ENCODE assay signal across 10 cellular contexts in the genomic region with DNA sequence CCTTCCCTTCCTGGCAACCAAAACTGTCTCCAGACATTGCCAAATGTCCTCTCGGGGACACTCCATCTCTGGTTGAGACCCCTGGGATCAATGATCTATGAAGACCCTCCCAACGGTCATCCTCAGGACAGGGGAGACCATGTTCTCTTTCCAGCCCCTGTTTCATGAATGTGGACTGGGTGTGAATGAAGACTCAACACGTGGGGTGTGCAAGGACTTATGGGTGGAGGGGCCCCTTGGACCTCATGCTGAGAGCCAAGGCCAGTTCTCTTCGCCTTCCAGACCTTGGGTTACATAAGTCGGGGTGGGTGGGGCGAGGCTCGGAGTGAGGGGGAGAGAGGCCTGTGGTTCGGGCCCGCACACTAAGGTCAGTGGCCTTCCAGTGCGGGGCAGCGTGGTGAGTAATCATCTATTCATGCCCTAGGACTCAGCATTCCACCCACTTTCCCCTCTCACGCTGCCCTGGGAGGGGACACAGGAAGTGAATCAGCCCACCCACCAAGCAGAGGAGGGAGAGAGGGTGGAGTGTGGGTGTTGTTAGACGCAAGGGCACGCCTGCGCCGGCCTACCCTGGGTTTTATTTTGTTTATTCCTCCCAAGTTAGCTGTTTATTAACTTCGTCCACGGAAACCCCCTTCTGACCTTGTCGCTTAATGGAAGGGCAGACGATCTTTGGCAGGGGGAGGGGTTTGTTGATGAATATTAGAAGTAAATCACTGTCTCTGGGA. TPM values are rescaled to one million over a fixed set of nuclear protein-coding genes. Genes with fewer than 3 reads are reported as not detected.
DNase-seq lines count a peak whose midpoint lies in the region; ATAC-seq, FAIRE-seq and TF ChIP-seq lines count a peak whose summit lies in the region.
"Had no signal": no experiment of that assay in that cellular context is flagged by ENCODE, and none has a peak within 500 bp of the region (broad histone marks: within the 10 kb centered on the region; RNA-seq: fewer than 3 reads in every experiment).

No MANE protein-coding gene starts in this region.

- no peaks in the 10 kb centered on the region for H3K9me3 ChIP-seq in Peyer's patch
- no peaks in the 10 kb centered on the region for H3K9me3 ChIP-seq in pancreas

- in situ Hi-C loops in G401 (cut with HindIII; ENCODE audit: low sequenced_read_pairs), result no loop called here

- TF ChIP-seq CTCF in Peyer's patch (IDR thresholded peaks at IDR 0.05), result no peak
- no peak for TF ChIP-seq CTCF in pancreas (IDR thresholded peaks at IDR 0.05)
- no peak for TF ChIP-seq CTCF in D721Med (IDR thresholded peaks at IDR 0.05; ENCODE audit: insufficient read depth, missing control alignments)

- H3K4me3 ChIP-seq in Peyer's patch (no peak overlapping the region), pancreas (no peak overlapping the region)

- FAIRE-seq in pancreas (lab: Jason Lieb, UNC) (no peak), D721Med (lab: Jason Lieb, UNC) (no peak)

- DNase-seq in GM04503 (ENCODE audit: low read depth), result peak; percentile 95
- peak; percentile 18 to 76 (median 74) for DNase-seq in Peyer's patch
- DNase-seq in fibroblast of gingiva (ENCODE audit: low read depth), result peak; percentile 77
- DNase-seq in pancreas, result peak in 4 of 6 donors; percentile 34 to 54 (median 40)
- no peak for DNase-seq in D721Med (ENCODE audit: insufficient read length, low spot score)
- DNase-seq in G401 (ENCODE audit: low spot score), result no peak
- no peak for DNase-seq in cerebellar nuclear complex (lab: John Stamatoyannopoulos, UW)
- DNase-seq: activated CD4-positive, alpha-beta T cell treated with anti-CD3 and anti-CD28 coated beads for 1 hour; nephron progenitor cell had no signal

- intact Hi-C loops in pancreas (cut with DNase I), result loop anchor here in 1 of 3 donors (10.0 kb wide), 1 partner anchor 69 kb away; no protein-coding TSS in a partner anchor

- H3K27ac ChIP-seq in Peyer's patch (peak overlapping the region; percentile 25 to 73 (median 62)), pancreas (peak overlapping the region; percentile 17 to 58 (median 40))

- TF ChIP-seq POLR2A in Peyer's patch (IDR thresholded peaks at IDR 0.05), result no peak

- 47 to 56% methylated on average over 20 of the region's 20 CpGs for WGBS in pancreas, 2 donors

- H3K27me3 ChIP-seq in Peyer's patch (no peaks in the 10 kb centered on the region), pancreas (no peaks in the 10 kb centered on the region)

- H3K36me3 ChIP-seq in Peyer's patch, result no peaks in the 10 kb centered on the region
- H3K36me3 ChIP-seq in pancreas, result no peaks in the 10 kb centered on the region

- ATAC-seq in pancreas (peak; percentile 53 to 86 (median 84)), HG03045 (IDR thresholded peaks at IDR 0.05; ENCODE audit: unreplicated experiment) (no peak)

- peaks cover 0 to 20% (median 0%) of the 10 kb centered on the region in 4 donors for H3K4me1 ChIP-seq in Peyer's patch
- H3K4me1 ChIP-seq in pancreas, result no peaks in the 10 kb centered on the region

RNA-seq across cellular contexts. Expression of a gene that starts 6.7 kb away (rescaled TPM):
- total RNA-seq in Peyer's patch, result 10 to 100 TPM; 19.4 to 30.5 (median 24.5) TPM
- 1 to 10 TPM; 5.2 to 9.4 (median 6.6) TPM for total RNA-seq in pancreas
- 1 to 10 TPM; 5.7 to 6.3 TPM for polyA plus RNA-seq in pancreas
- under 0.01 and 0.03 TPM in 2 replicates for total RNA-seq in G401 (2014; rRNA removed; shearing (Covaris generic))

Comparison
In these comparisons a context has a peak if more than half of its experiments do, and no peak if none do; other contexts are left out.
1. DNase-seq: peak in GM04503 (single experiment), Peyer's patch (3 of 3), fibroblast of gingiva (single experiment) and pancreas (4 of 6); none in D721Med (single experiment), G401 (single experiment) and cerebellar nuclear complex (0 of 2).